In genomic region chr12:130335517-130336392, GRCh38 we compare ENCODE assay signal across 8 cellular contexts. TPM values are rescaled to one million over a fixed set of nuclear protein-coding genes. Genes with fewer than 3 reads are reported as not detected.
DNase-seq lines count a peak whose midpoint lies in the region; ATAC-seq, FAIRE-seq and TF ChIP-seq lines count a peak whose summit lies in the region.

No MANE protein-coding gene starts in this region.

- no peak for FAIRE-seq in H54 (lab: Jason Lieb, UNC)

- no peak overlapping the region for H3K4me3 Mint-ChIP-seq in MCF 10A (ENCODE audit: unreplicated experiment)

- no peak overlapping the region for H3K27ac Mint-ChIP-seq in MCF 10A (ENCODE audit: low read depth, unreplicated experiment)

- TF ChIP-seq POLR2A in H54 (IDR thresholded peaks at IDR 0.05; ENCODE audit: low read depth, low read length) = no peak

- peak; percentile 71 for TF ChIP-seq CTCF in MCF 10A (IDR thresholded peaks at IDR 0.05; ENCODE audit: unreplicated experiment)
- TF ChIP-seq CTCF in left lung (IDR thresholded peaks at IDR 0.05) = peak; percentile 57 to 60

- no peaks in the 10 kb centered on the region for H3K9me3 ChIP-seq in left lung

- no peak overlapping the region for H3K27ac ChIP-seq in left lung

- H3K4me3 ChIP-seq in left lung = no peak overlapping the region

- CTCF ChIA-PET in MCF 10A (lab: Yijun Ruan, JAX) = interaction anchor here (0.7 to 2.9 kb wide), 29 partner anchors 8 to 1559 kb away, joined by 3 to 61 read pairs (median 4); no protein-coding TSS in a partner anchor

- H3K9me3 Mint-ChIP-seq in MCF 10A (ENCODE audit: unreplicated experiment) = no peaks in the 10 kb centered on the region

- H3K36me3 Mint-ChIP-seq in MCF 10A (ENCODE audit: insufficient read depth, unreplicated experiment) = no peaks in the 10 kb centered on the region

- H3K4me1 Mint-ChIP-seq in MCF 10A (ENCODE audit: insufficient read depth, unreplicated experiment) = peaks cover 18% of the 10 kb centered on the region

- peak; percentile 72 for ATAC-seq in left lung
- ATAC-seq in GM21723 (IDR thresholded peaks at IDR 0.05; ENCODE audit: unreplicated experiment) = no peak

- no peaks in the 10 kb centered on the region for H3K36me3 ChIP-seq in left lung

- DNase-seq in DMS 273 (lab: John Stamatoyannopoulos, UW; ENCODE audit: unreplicated experiment) = peak; percentile 74
- DNase-seq in H54 (ENCODE audit: insufficient read length, low spot score) = peak; percentile 49
- DNase-seq in NCI-H526 (lab: John Stamatoyannopoulos, UW) = peak; percentile 54 to 78
- peak; percentile 60 for DNase-seq in MCF 10A (ENCODE audit: unreplicated experiment)
- DNase-seq in left lung = no peak
- no peak for DNase-seq in islet precursor cell
- DNase-seq in activated CD4-positive, CD25-positive, alpha-beta regulatory T cell treated with anti-CD3 and anti-CD28 coated beads, Interleukin-2, amount 50 U/mL, for 72 hours = no peak

- POLR2A ChIA-PET in MCF 10A (lab: Yijun Ruan, JAX) = interaction anchor here (0.7 kb wide), 1 partner anchor 1367 kb away, joined by 3 read pairs; no protein-coding TSS in a partner anchor

- H3K27me3 ChIP-seq in left lung = peaks cover 9 to 56% of the 10 kb centered on the region in 2 donors

- H3K27me3 Mint-ChIP-seq in MCF 10A (ENCODE audit: insufficient read depth, unreplicated experiment) = peaks cover 12% of the 10 kb centered on the region

- no TSS peak for BruUV-seq in MCF 10A (replicated peaks; lab: Mats Ljungman, UMichigan)

- intact Hi-C loops in MCF 10A (cut with micrococcal nuclease) (loop anchor here (1.0 to 10.0 kb wide), 5 partner anchors 54 to 413 kb away; partner anchors contain the start of gene FZD10), left lung (cut with DNase I) (loop anchor here in 1 of 2 donors (10.0 kb wide), 1 partner anchor 291 kb away; no protein-coding TSS in a partner anchor)

- no peaks in the 10 kb centered on the region for H3K4me1 ChIP-seq in left lung

RNA-seq across cellular contexts. Expression of gene PIWIL1, which starts 1.9 kb away (rescaled TPM):
- total RNA-seq in MCF 10A (2022) = not detected in 2 replicates
- total RNA-seq in left lung = not detected

Comparison
In these comparisons a context has a peak if more than half of its experiments do, and no peak if none do; other contexts are left out.
1. DNase-seq: peak in DMS 273 (single experiment), H54 (single experiment), NCI-H526 (2 of 2) and MCF 10A (single experiment); none in left lung (0 of 2), islet precursor cell (single experiment) and activated CD4-positive, CD25-positive, alpha-beta regulatory T cell treated with anti-CD3 and anti-CD28 coated beads, Interleukin-2, amount 50 U/mL, for 72 hours (single experiment).